ENCODE assay signal across 13 cellular contexts in genomic region chr16:50021509-50021908, GRCh38. TPM values are rescaled to one million over a fixed set of nuclear protein-coding genes. Genes with fewer than 3 reads are reported as not detected.
DNase-seq lines count a peak whose midpoint lies in the region; ATAC-seq and TF ChIP-seq lines count a peak whose summit lies in the region.
"Had no signal": no experiment of that assay in that cellular context is flagged by ENCODE, and none has a peak within 500 bp of the region (broad histone marks: within the 10 kb centered on the region; RNA-seq: fewer than 3 reads in every experiment).

No MANE protein-coding gene starts in this region.

- TF ChIP-seq CTCF in cardiac fibroblast (IDR thresholded peaks at IDR 0.05; ENCODE audit: low read depth, low read length) (peak; percentile 31), upper lobe of right lung (IDR thresholded peaks at IDR 0.05) (peak; percentile 19)

- H3K36me3 ChIP-seq in upper lobe of right lung = no peaks in the 10 kb centered on the region

- no peaks in the 10 kb centered on the region for H3K9me3 Mint-ChIP-seq in activated naive CD4-positive, alpha-beta T cell treated with anti-CD3 and anti-CD28 coated beads for 36 hours
- H3K9me3 Mint-ChIP-seq: CD4-positive, alpha-beta memory T cell; T-helper 2 cell treated with Interferon-gamma antibody and Interleukin-4, amounts not matched to agents 5 μg/mL and 100 μg/mL, for 36 hours had no signal

- no peak for ATAC-seq in upper lobe of right lung
- no peak for ATAC-seq in GM18870 (IDR thresholded peaks at IDR 0.05; ENCODE audit: unreplicated experiment)

- H3K9me3 ChIP-seq in upper lobe of right lung = no peaks in the 10 kb centered on the region

- H3K36me3 Mint-ChIP-seq in activated naive CD4-positive, alpha-beta T cell treated with anti-CD3 and anti-CD28 coated beads for 36 hours (ENCODE audit: low read depth) = no peaks in the 10 kb centered on the region

- intact Hi-C loops in activated naive CD4-positive, alpha-beta T cell treated with anti-CD3 and anti-CD28 coated beads for 36 hours (cut with micrococcal nuclease) = loop anchor here (1.0 to 10.0 kb wide), 3 partner anchors 164 to 1407 kb away; partner anchors contain the start of genes N4BP1 and ZNF423
- intact Hi-C loops in upper lobe of right lung (cut with DNase I) = no loop called here

- CTCF ChIA-PET in activated naive CD4-positive, alpha-beta T cell treated with anti-CD3 and anti-CD28 coated beads for 36 hours (lab: Charles Lee) = interaction anchor here (0.6 to 6.3 kb wide), 2 partner anchors 47 to 190 kb away, joined by 3 to 117 read pairs; no protein-coding TSS in a partner anchor

- H3K27ac ChIP-seq in upper lobe of right lung = no peak overlapping the region
- H3K27ac ChIP-seq: dorsolateral prefrontal cortex had no signal

- H3K4me1 ChIP-seq in upper lobe of right lung = peaks cover 10% of the 10 kb centered on the region

- H3K27me3 Mint-ChIP-seq in activated naive CD4-positive, alpha-beta T cell treated with anti-CD3 and anti-CD28 coated beads for 36 hours (ENCODE audit: low read depth) = no peaks in the 10 kb centered on the region

- DNase-seq in activated naive CD4-positive, alpha-beta T cell treated with anti-CD3 and anti-CD28 coated beads for 36 hours = peak; percentile 25
- no peak for DNase-seq in activated naive CD4-positive, alpha-beta T cell treated with Interleukin-2 at 50 U/mL for 16 hours
- DNase-seq in M059J (ENCODE audit: low read depth) = peak; percentile 43
- DNase-seq in cardiac fibroblast (ENCODE audit: low read depth in 2 of 2) = peak; percentile 10 to 33
- DNase-seq in upper lobe of right lung = no peak
- DNase-seq in KG1 (lab: John Stamatoyannopoulos, UW) = no peak
- no peak for DNase-seq in stimulated activated CD4-positive, alpha-beta T cell treated with anti-CD3 and anti-CD28 coated beads, Interleukin-15, amount 100 ng/mL, for 24 hours
- DNase-seq: activated gamma-delta T cell; dorsolateral prefrontal cortex; stimulated activated CD4-positive, alpha-beta T cell treated with anti-CD3 and anti-CD28 coated beads, Interleukin-4, amount 100 ng/mL, for 1 hour had no signal

- no peak overlapping the region for H3K4me3 ChIP-seq in cardiac fibroblast (replicated peaks in 1 of 2; ENCODE audit: low read depth in 2 of 2, low read length in 2 of 2)
- no peak overlapping the region for H3K4me3 ChIP-seq in upper lobe of right lung
- H3K4me3 ChIP-seq: dorsolateral prefrontal cortex had no signal

- H3K4me3 Mint-ChIP-seq in activated naive CD4-positive, alpha-beta T cell treated with anti-CD3 and anti-CD28 coated beads for 36 hours = no peak overlapping the region
- H3K4me3 Mint-ChIP-seq: T-helper 2 cell treated with Interferon-gamma antibody and Interleukin-4, amounts not matched to agents 5 μg/mL and 100 μg/mL, for 36 hours had no signal

- H3K27ac Mint-ChIP-seq in activated naive CD4-positive, alpha-beta T cell treated with anti-CD3 and anti-CD28 coated beads for 36 hours = no peak overlapping the region
- H3K27ac Mint-ChIP-seq: T-helper 2 cell treated with Interferon-gamma antibody and Interleukin-4, amounts not matched to agents 5 μg/mL and 100 μg/mL, for 36 hours had no signal

- no peaks in the 10 kb centered on the region for H3K27me3 ChIP-seq in upper lobe of right lung
- H3K27me3 ChIP-seq: dorsolateral prefrontal cortex had no signal

- peaks cover 14% of the 10 kb centered on the region for H3K4me1 Mint-ChIP-seq in activated naive CD4-positive, alpha-beta T cell treated with anti-CD3 and anti-CD28 coated beads for 36 hours (ENCODE audit: low read depth)

RNA-seq across cellular contexts. Expression of gene CNEP1R1, which starts 3.5 kb away (rescaled TPM):
- total RNA-seq in activated naive CD4-positive, alpha-beta T cell treated with anti-CD3 and anti-CD28 coated beads for 36 hours = 10 to 100 TPM; 28.2 to 30.9 TPM
- 39.5 and 43.4 TPM in 2 replicates for total RNA-seq in M059J (2014; rRNA removed; shearing (Covaris generic))
- 21.9 TPM for total RNA-seq in upper lobe of right lung

RNA-seq across cellular contexts. Expression of gene HEATR3, which starts 44.3 kb away (rescaled TPM):
- 10 to 100 TPM; 16.3 to 17.5 TPM for total RNA-seq in activated naive CD4-positive, alpha-beta T cell treated with anti-CD3 and anti-CD28 coated beads for 36 hours
- 15.8 and 24.1 TPM in 2 replicates for total RNA-seq in M059J (2014; rRNA removed; shearing (Covaris generic))
- total RNA-seq in upper lobe of right lung = 16.8 TPM

Comparison
In these comparisons a context has a peak if more than half of its experiments do, and no peak if none do; other contexts are left out.
1. DNase-seq: peak in activated naive CD4-positive, alpha-beta T cell treated with anti-CD3 and anti-CD28 coated beads for 36 hours (single experiment), M059J (single experiment) and cardiac fibroblast (2 of 2); none in activated naive CD4-positive, alpha-beta T cell treated with Interleukin-2 at 50 U/mL for 16 hours (single experiment), upper lobe of right lung (single experiment), KG1 (single experiment) and stimulated activated CD4-positive, alpha-beta T cell treated with anti-CD3 and anti-CD28 coated beads, Interleukin-15, amount 100 ng/mL, for 24 hours (single experiment).